Comparison of ENCODE assay signal across 19 cellular contexts in genomic region chr21:42194863-42195262, GRCh38.
"Had no signal": no experiment of that assay in that cellular context is flagged by ENCODE, and none has a peak within 500 bp of the region (broad histone marks: within the 10 kb centered on the region; RNA-seq: fewer than 3 reads in every experiment).

No MANE protein-coding gene starts in this region.

- ATAC-seq: activated naive CD4-positive, alpha-beta T cell treated with anti-CD3 and anti-CD28 coated beads, Interleukin-2, amount 50 U/mL, for 72 hours; activated T-helper 17 cell treated with anti-CD3 and anti-CD28 coated beads, Interleukin-2, amount 50 U/mL, for 72 hours; stimulated activated naive B cell treated with anti-CD40 and anti-IgM and Interleukin-4, amounts not matched to agents 10 μg/mL and 1 μg/mL and 100 μg/mL, for 72 hours; T-helper 17 cell had no signal

- H3K9me3 Mint-ChIP-seq: activated B cell treated with CpG ODN at 0.5 μM for 24 hours; activated CD4-positive, alpha-beta T cell treated with anti-CD3 and anti-CD28 coated beads, Interleukin-2, amount 10 ng/mL, durations not matched to agents 7 days and 5 days; activated naive CD4-positive, alpha-beta T cell treated with anti-CD3 and anti-CD28 coated beads, Interleukin-2, amount 50 U/mL, for 72 hours; activated T-cell treated with anti-CD3 and anti-CD28 coated beads, Interleukin-2, amount 50 U/mL, for 24 hours; activated T-helper 17 cell treated with anti-CD3 and anti-CD28 coated beads, Interleukin-2, amount 50 U/mL, for 72 hours; neural crest cell; stimulated activated naive B cell treated with anti-CD40 and anti-IgM and Interleukin-4, amounts not matched to agents 10 μg/mL and 1 μg/mL and 100 μg/mL, for 72 hours; type B pancreatic cell had no signal

- H3K27ac Mint-ChIP-seq: activated B cell treated with CpG ODN at 0.5 μM for 24 hours; activated CD4-positive, alpha-beta T cell treated with anti-CD3 and anti-CD28 coated beads, Interleukin-2, amount 10 ng/mL, durations not matched to agents 7 days and 5 days; activated T-cell treated with anti-CD3 and anti-CD28 coated beads, Interleukin-2, amount 50 U/mL, for 24 hours; activated T-helper 17 cell treated with anti-CD3 and anti-CD28 coated beads, Interleukin-2, amount 50 U/mL, for 72 hours; endodermal cell; progenitor cell of endocrine pancreas; stimulated activated naive B cell treated with anti-CD40 and anti-IgM and Interleukin-4, amounts not matched to agents 10 μg/mL and 1 μg/mL and 100 μg/mL, for 72 hours; type B pancreatic cell had no signal

- DNase-seq: activated B cell treated with CpG ODN at 0.5 μM for 24 hours; activated CD4-positive, alpha-beta T cell treated with anti-CD3 and anti-CD28 coated beads, Interleukin-2, amount 10 ng/mL, durations not matched to agents 7 days and 5 days; activated T-cell treated with anti-CD3 and anti-CD28 coated beads, Interleukin-2, amount 50 U/mL, for 24 hours; central memory CD4-positive, alpha-beta T cell; endodermal cell; retina; stimulated activated CD4-positive, alpha-beta T cell treated with anti-CD3 and anti-CD28 coated beads, Interleukin-2, amount 100 ng/mL, for 48 hours; stimulated activated CD8-positive, alpha-beta memory T cell treated with anti-CD3 and anti-CD28 coated beads, Interleukin-4, amount 100 ng/mL, for 48 hours; stimulated activated naive B cell treated with anti-CD40 and anti-IgM and Interleukin-4, amounts not matched to agents 10 μg/mL and 1 μg/mL and 100 μg/mL, for 72 hours; T-helper 17 cell had no signal

- H3K4me3 Mint-ChIP-seq: activated B cell treated with CpG ODN at 0.5 μM for 24 hours; activated CD4-positive, alpha-beta T cell treated with anti-CD3 and anti-CD28 coated beads, Interleukin-2, amount 10 ng/mL, durations not matched to agents 7 days and 5 days; activated T-cell treated with anti-CD3 and anti-CD28 coated beads, Interleukin-2, amount 50 U/mL, for 24 hours; activated T-helper 17 cell treated with anti-CD3 and anti-CD28 coated beads, Interleukin-2, amount 50 U/mL, for 72 hours; endodermal cell; neural crest cell; stimulated activated naive B cell treated with anti-CD40 and anti-IgM and Interleukin-4, amounts not matched to agents 10 μg/mL and 1 μg/mL and 100 μg/mL, for 72 hours; T-helper 17 cell; type B pancreatic cell had no signal

- H3K36me3 Mint-ChIP-seq: activated naive CD4-positive, alpha-beta T cell treated with anti-CD3 and anti-CD28 coated beads, Interleukin-2, amount 50 U/mL, for 72 hours; type B pancreatic cell had no signal

- H3K4me3 ChIP-seq: ascending aorta, heart left ventricle, thoracic aorta, vagina had no signal

- H3K27me3 Mint-ChIP-seq: activated B cell treated with CpG ODN at 0.5 μM for 24 hours; activated CD4-positive, alpha-beta T cell treated with anti-CD3 and anti-CD28 coated beads, Interleukin-2, amount 10 ng/mL, durations not matched to agents 7 days and 5 days; activated T-cell treated with anti-CD3 and anti-CD28 coated beads, Interleukin-2, amount 50 U/mL, for 24 hours; activated T-helper 17 cell treated with anti-CD3 and anti-CD28 coated beads, Interleukin-2, amount 50 U/mL, for 72 hours; T-helper 17 cell had no signal
